ENCODE assay signal across 21 cellular contexts in genomic region chr6:3350252-3350826, GRCh38.
DNase-seq lines count a peak whose midpoint lies in the region; ATAC-seq and TF ChIP-seq lines count a peak whose summit lies in the region.
"Had no signal": no experiment of that assay in that cellular context is flagged by ENCODE, and none has a peak within 500 bp of the region (broad histone marks: within the 10 kb centered on the region; RNA-seq: fewer than 3 reads in every experiment).

No MANE protein-coding gene starts in this region.

- H3K36me3 Mint-ChIP-seq in glutamatergic neuron (ENCODE audit: unreplicated experiment) = no peaks in the 10 kb centered on the region
- H3K36me3 Mint-ChIP-seq in osteocyte (ENCODE audit: unreplicated experiment) = no peaks in the 10 kb centered on the region
- peaks cover 29% of the 10 kb centered on the region for H3K36me3 Mint-ChIP-seq in Caco-2 (ENCODE audit: insufficient read depth, unreplicated experiment)
- H3K36me3 Mint-ChIP-seq: CD4-positive, CD25-positive, alpha-beta regulatory T cell; IgD-negative memory B cell had no signal

- no peak for TF ChIP-seq CTCF in glutamatergic neuron (IDR thresholded peaks at IDR 0.05; ENCODE audit: partially characterized antibody, unreplicated experiment)
- TF ChIP-seq CTCF in osteocyte (IDR thresholded peaks at IDR 0.05) = no peak
- no peak for TF ChIP-seq CTCF in Caco-2 (IDR thresholded peaks at IDR 0.05; ENCODE audit: insufficient read depth in 1 of 2, low read depth in 1 of 2, low read length in 1 of 2, severe bottlenecking in 1 of 2, unreplicated experiment in 1 of 2)

- H3K27me3 ChIP-seq in Caco-2 (replicated peaks; ENCODE audit: control insufficient read depth, insufficient read depth, low read length) = no peaks in the 10 kb centered on the region
- H3K27me3 ChIP-seq: heart left ventricle, spleen had no signal

- DNase-seq in DMS 273 (lab: John Stamatoyannopoulos, UW; ENCODE audit: unreplicated experiment) (peak; percentile 80), RPMI7951 (ENCODE audit: low read depth) (peak; percentile 40), glutamatergic neuron (no peak), osteocyte (ENCODE audit: extremely low spot score, unreplicated experiment) (no peak), Caco-2 (no peak), T-helper 9 cell (no peak), NCI-H526 treated with DMSO at 0.1 percent for 48 hours (lab: John Stamatoyannopoulos, UW) (no peak)
- DNase-seq: ACHN; activated CD4-positive, alpha-beta memory T cell treated with anti-CD3 and anti-CD28 coated beads, Interleukin-2, amount 10 ng/mL, durations not matched to agents 7 days and 5 days; activated naive CD4-positive, alpha-beta T cell treated with Interleukin-2 at 50 U/mL for 16 hours; CD4-positive, CD25-positive, alpha-beta regulatory T cell; heart left ventricle; lower lobe of right lung; naive thymus-derived CD4-positive, alpha-beta T cell; psoas muscle; spleen; stimulated activated CD4-positive, alpha-beta T cell treated with anti-CD3 and anti-CD28 coated beads, Interleukin-4, amount 100 ng/mL, for 4 hours; T-helper 1 cell had no signal

- H3K36me3 ChIP-seq in Caco-2 (ENCODE audit: control insufficient read depth, insufficient read depth, low read length) = peaks cover 2% of the 10 kb centered on the region; the same call in 1 of the 2 replicates
- H3K36me3 ChIP-seq: heart left ventricle, lower lobe of right lung, spleen had no signal

- POLR2A ChIA-PET in Caco-2 (lab: Charles Lee) = no interaction called here

- no peak overlapping the region for H3K4me3 ChIP-seq in Caco-2 (ENCODE audit: low read depth, low read length)
- H3K4me3 ChIP-seq: GM12878, heart left ventricle, lower lobe of right lung, psoas muscle, spleen had no signal

- no TSS peak for BruUV-seq in Caco-2 (replicated peaks; lab: Mats Ljungman, UMichigan)

- peak overlapping the region; percentile 83 for H3K27ac Mint-ChIP-seq in glutamatergic neuron (ENCODE audit: unreplicated experiment)
- H3K27ac Mint-ChIP-seq in osteocyte (ENCODE audit: unreplicated experiment) = peak overlapping the region; percentile 67
- no peak overlapping the region for H3K27ac Mint-ChIP-seq in Caco-2 (ENCODE audit: unreplicated experiment)
- H3K27ac Mint-ChIP-seq: activated CD4-positive, alpha-beta memory T cell treated with anti-CD3 and anti-CD28 coated beads, Interleukin-2, amount 10 ng/mL, durations not matched to agents 7 days and 5 days had no signal

- H3K4me3 Mint-ChIP-seq in glutamatergic neuron (ENCODE audit: unreplicated experiment) (peak overlapping the region; percentile 68), osteocyte (ENCODE audit: unreplicated experiment) (no peak overlapping the region), Caco-2 (ENCODE audit: unreplicated experiment) (no peak overlapping the region)
- H3K4me3 Mint-ChIP-seq: activated CD4-positive, alpha-beta memory T cell treated with anti-CD3 and anti-CD28 coated beads, Interleukin-2, amount 10 ng/mL, durations not matched to agents 7 days and 5 days; CD4-positive, CD25-positive, alpha-beta regulatory T cell; IgD-negative memory B cell; naive thymus-derived CD4-positive, alpha-beta T cell had no signal

- no peaks in the 10 kb centered on the region for H3K4me1 ChIP-seq in Caco-2

- H3K9me3 ChIP-seq in Caco-2 = no peaks in the 10 kb centered on the region
- H3K9me3 ChIP-seq: heart left ventricle, lower lobe of right lung, psoas muscle, spleen had no signal

- intact Hi-C loops in Caco-2 (cut with micrococcal nuclease; ENCODE audit: unreplicated experiment) = no loop called here

- CTCF ChIA-PET in Caco-2 (lab: Charles Lee) = no interaction called here

- H3K9me3 Mint-ChIP-seq in glutamatergic neuron (ENCODE audit: unreplicated experiment) (peaks cover 14% of the 10 kb centered on the region), osteocyte (ENCODE audit: unreplicated experiment) (no peaks in the 10 kb centered on the region), Caco-2 (ENCODE audit: unreplicated experiment) (no peaks in the 10 kb centered on the region)
- H3K9me3 Mint-ChIP-seq: activated CD4-positive, alpha-beta memory T cell treated with anti-CD3 and anti-CD28 coated beads, Interleukin-2, amount 10 ng/mL, durations not matched to agents 7 days and 5 days; IgD-negative memory B cell; naive thymus-derived CD4-positive, alpha-beta T cell had no signal

- H3K27me3 Mint-ChIP-seq in glutamatergic neuron (ENCODE audit: unreplicated experiment) (peaks cover 16% of the 10 kb centered on the region), osteocyte (ENCODE audit: unreplicated experiment) (no peaks in the 10 kb centered on the region), Caco-2 (ENCODE audit: insufficient read depth, unreplicated experiment) (no peaks in the 10 kb centered on the region)

- H3K4me1 Mint-ChIP-seq in glutamatergic neuron (ENCODE audit: low read depth, unreplicated experiment) = peaks cover 90% of the 10 kb centered on the region
- peaks cover 43% of the 10 kb centered on the region for H3K4me1 Mint-ChIP-seq in osteocyte (ENCODE audit: unreplicated experiment)
- H3K4me1 Mint-ChIP-seq in Caco-2 (ENCODE audit: low read depth, unreplicated experiment) = peaks cover under 1% of the 10 kb centered on the region

- no peak for ATAC-seq in HG02588 (IDR thresholded peaks at IDR 0.05; ENCODE audit: unreplicated experiment)
- ATAC-seq: GM12878; heart left ventricle; naive thymus-derived CD4-positive, alpha-beta T cell; psoas muscle had no signal

Comparison
In these comparisons a context has a peak if more than half of its experiments do, and no peak if none do; other contexts are left out.
1. DNase-seq: peak in DMS 273 (single experiment) and RPMI7951 (single experiment); none in glutamatergic neuron (single experiment), osteocyte (single experiment), Caco-2 (0 of 2), T-helper 9 cell (single experiment) and NCI-H526 treated with DMSO at 0.1 percent for 48 hours (single experiment).